8 cellular contexts compared by ENCODE assay signal in the genomic region with DNA sequence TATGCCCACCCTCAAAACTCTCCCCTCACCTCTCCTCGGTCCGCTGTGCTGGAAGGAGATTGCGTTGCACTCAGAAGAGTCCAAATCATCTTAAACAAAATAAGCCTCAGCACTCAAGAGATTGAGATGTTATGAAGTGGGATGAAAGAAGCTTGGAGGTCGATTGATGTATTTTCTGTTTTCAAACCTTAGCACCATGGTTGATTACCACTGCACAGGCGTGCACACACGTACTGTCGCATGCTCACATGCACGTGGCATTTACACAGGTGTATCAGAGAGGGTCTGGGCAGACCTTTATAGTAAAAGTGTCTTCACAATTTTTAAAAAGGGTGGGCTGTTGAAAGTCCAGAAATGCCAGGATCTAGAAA. TPM values are rescaled to one million over a fixed set of nuclear protein-coding genes. Genes with fewer than 3 reads are reported as not detected.
DNase-seq lines count a peak whose midpoint lies in the region; ATAC-seq and TF ChIP-seq lines count a peak whose summit lies in the region.

No MANE protein-coding gene starts in this region.

- TF ChIP-seq POLR2A in gastrocnemius medialis (IDR thresholded peaks at IDR 0.05): no peak

- no peaks in the 10 kb centered on the region for H3K36me3 ChIP-seq in gastrocnemius medialis

- peaks cover 0 to 10% of the 10 kb centered on the region in 2 donors for H3K4me1 ChIP-seq in gastrocnemius medialis

- no peaks in the 10 kb centered on the region for H3K9me3 ChIP-seq in gastrocnemius medialis

- POLR2A ChIA-PET in RWPE1 (lab: Yijun Ruan, JAX; ENCODE audit: low non-redundant PET): interaction anchor here (0.6 kb wide), 1 partner anchor 40 kb away, joined by 5 read pairs; no protein-coding TSS in a partner anchor

- H3K27me3 ChIP-seq in gastrocnemius medialis: peaks cover 0 to 7% (median 3%) of the 10 kb centered on the region in 3 donors

- DNase-seq in RWPE1 (ENCODE audit: low spot score) (no peak), fibroblast of the aortic adventitia (ENCODE audit: low read depth) (no peak), gastrocnemius medialis (no peak), NCI-H82 (lab: John Stamatoyannopoulos, UW) (no peak), AG08396 (ENCODE audit: low spot score) (no peak)

- in situ Hi-C loops in gastrocnemius medialis (cut with MboI; ENCODE audit: low sequenced_read_pairs in 4 of 4): no loop called here

- TF ChIP-seq CTCF in RWPE1 (conservative IDR thresholded peaks at IDR 0.05; ENCODE audit: low read depth) (no peak), fibroblast of the aortic adventitia (IDR thresholded peaks at IDR 0.05; ENCODE audit: insufficient read depth, low read length) (no peak), gastrocnemius medialis (IDR thresholded peaks at IDR 0.05 in 4 of 5, conservative IDR thresholded peaks at IDR 0.05 in 1 of 5) (no peak)

- H3K4me3 ChIP-seq in fibroblast of the aortic adventitia (ENCODE audit: low read depth, low read length) (peak overlapping the region; percentile 93), gastrocnemius medialis (peak overlapping the region; percentile 35 to 62 (median 50))

- intact Hi-C loops in gastrocnemius medialis (cut with DNase I; ENCODE audit: low total_unique reads): no loop called here

- H3K27ac ChIP-seq in RWPE1 (peak overlapping the region; percentile 94), gastrocnemius medialis (peak overlapping the region; percentile 49 to 69 (median 62))

- CTCF ChIA-PET in RWPE1 (lab: Yijun Ruan, JAX): interaction anchor here (0.6 to 0.7 kb wide), 2 partner anchors 9 to 13 kb away, joined by 3 read pairs; no protein-coding TSS in a partner anchor

- ATAC-seq in GM19324 (IDR thresholded peaks at IDR 0.05; ENCODE audit: low FRiP score, unreplicated experiment): peak; percentile 3
- ATAC-seq in gastrocnemius medialis: no peak
- ATAC-seq in HG03571 (IDR thresholded peaks at IDR 0.05; ENCODE audit: unreplicated experiment): no peak
- no peak for ATAC-seq in GM21717 (IDR thresholded peaks at IDR 0.05; ENCODE audit: unreplicated experiment)

RNA-seq across cellular contexts. Expression of gene AGPAT4, which starts 0.6 kb away (rescaled TPM):
- total RNA-seq in fibroblast of the aortic adventitia (ENCODE audit: low replicate concordance): 5.5 and 11.6 TPM in 2 replicates
- total RNA-seq in gastrocnemius medialis: under 1 TPM; 0.36 to 0.61 (median 0.53) TPM
